Comparison of ENCODE assay signal across 17 cellular contexts in genomic region chr14:67446371-67447032, GRCh38. TPM values are rescaled to one million over a fixed set of nuclear protein-coding genes. Genes with fewer than 3 reads are reported as not detected.
DNase-seq lines count a peak whose midpoint lies in the region; ATAC-seq, FAIRE-seq and TF ChIP-seq lines count a peak whose summit lies in the region.
"Had no signal": no experiment of that assay in that cellular context is flagged by ENCODE, and none has a peak within 500 bp of the region (broad histone marks: within the 10 kb centered on the region; RNA-seq: fewer than 3 reads in every experiment).

No MANE protein-coding gene starts in this region.

- no peaks in the 10 kb centered on the region for H3K9me3 ChIP-seq in A673 (ENCODE audit: low read depth, low read length, poor library complexity, severe bottlenecking)
- no peaks in the 10 kb centered on the region for H3K9me3 ChIP-seq in body of pancreas
- no peaks in the 10 kb centered on the region for H3K9me3 ChIP-seq in mucosa of descending colon
- H3K9me3 ChIP-seq: neutrophil had no signal

- POLR2A ChIA-PET in A673 (lab: Charles Lee; ENCODE audit: low non-redundant PET): no interaction called here

- 48 to 55% methylated on average over 8 of the region's 8 CpGs for WGBS in body of pancreas, 2 donors

- no peak overlapping the region for H3K4me3 ChIP-seq in A673 (ENCODE audit: low read depth, low read length, poor library complexity, severe bottlenecking)
- no peak overlapping the region for H3K4me3 ChIP-seq in body of pancreas
- H3K4me3 ChIP-seq in mucosa of descending colon: no peak overlapping the region
- H3K4me3 ChIP-seq: tibial artery had no signal

- DNase-seq in A673 (ENCODE audit: low spot score) (peak; percentile 21), NCI-H1092 (lab: John Stamatoyannopoulos, UW) (peak; percentile 57), body of pancreas (peak in 2 of 4 donors; percentile 44 to 51), mucosa of descending colon (peak in 1 of 3 donors; percentile 23), activated gamma-delta T cell (lab: John Stamatoyannopoulos, UW) (no peak), SW 1271 (lab: John Stamatoyannopoulos, UW) (no peak), H54 (ENCODE audit: insufficient read length, low spot score) (no peak)
- DNase-seq in stimulated activated naive CD4-positive, alpha-beta T cell (lab: John Stamatoyannopoulos, UW): no peak
- DNase-seq: NCI-H1417 treated with DMSO at 0.1 percent for 48 hours; stimulated activated CD4-positive, alpha-beta T cell treated with anti-CD3 and anti-CD28 coated beads, Interleukin-15, amount 100 ng/mL, for 24 hours; tibial artery; WERI-Rb-1 had no signal

- TF ChIP-seq POLR2A in body of pancreas (IDR thresholded peaks at IDR 0.05): no peak
- no peak for TF ChIP-seq POLR2A in H54 (IDR thresholded peaks at IDR 0.05; ENCODE audit: low read depth, low read length)

- H3K36me3 ChIP-seq in A673 (ENCODE audit: insufficient read depth, low read length, poor library complexity, severe bottlenecking) (no peaks in the 10 kb centered on the region), body of pancreas (replicated peaks in 1 of 2; ENCODE audit: insufficient read depth in 1 of 2, low read depth in 2 of 2) (no peaks in the 10 kb centered on the region), mucosa of descending colon (ENCODE audit: low read depth) (no peaks in the 10 kb centered on the region)
- H3K36me3 ChIP-seq: neutrophil, tibial artery, WERI-Rb-1 had no signal

- H3K27ac ChIP-seq in A673 (ENCODE audit: low read depth, low read length, poor library complexity, severe bottlenecking): no peak overlapping the region
- H3K27ac ChIP-seq in body of pancreas: peak overlapping the region; percentile 4 to 59 (median 38)
- H3K27ac ChIP-seq: neutrophil, tibial artery, WERI-Rb-1 had no signal

- no TSS peak for BruUV-seq in A673 (replicated peaks; lab: Mats Ljungman, UMichigan)

- H3K27me3 ChIP-seq in A673 (replicated peaks; ENCODE audit: insufficient read depth, low read depth, low read length, poor library complexity) (no peaks in the 10 kb centered on the region), body of pancreas (no peaks in the 10 kb centered on the region)

- CTCF ChIA-PET in A673 (lab: Charles Lee): interaction anchor here (0.7 kb wide), 1 partner anchor 78 kb away, joined by 3 read pairs; no protein-coding TSS in a partner anchor

- TF ChIP-seq CTCF in A673 (conservative IDR thresholded peaks at IDR 0.05; ENCODE audit: low read depth, low read length): no peak
- TF ChIP-seq CTCF in body of pancreas (IDR thresholded peaks at IDR 0.05): no peak
- TF ChIP-seq CTCF in mucosa of descending colon (IDR thresholded peaks at IDR 0.05): no peak

- peak; percentile 25 for ATAC-seq in body of pancreas
- peak; percentile 65 for ATAC-seq in mucosa of descending colon
- ATAC-seq: activated naive CD4-positive, alpha-beta T cell treated with anti-CD3 and anti-CD28 coated beads, Interleukin-2, amount 50 U/mL, for 72 hours; left lobe of liver; SK-N-SH treated with all-trans-retinoic acid at 6 μM for 48 hours had no signal

- intact Hi-C loops in A673 (cut with micrococcal nuclease; ENCODE audit: unreplicated experiment): no loop called here
- intact Hi-C loops in body of pancreas (cut with DNase I): no loop called here
- intact Hi-C loops in mucosa of descending colon (cut with DNase I, micrococcal nuclease): no loop called here

- H3K4me1 ChIP-seq in A673 (ENCODE audit: insufficient read depth, low read length, poor library complexity, severe bottlenecking) (no peaks in the 10 kb centered on the region), body of pancreas (peaks cover 31% of the 10 kb centered on the region), mucosa of descending colon (ENCODE audit: low read depth) (peaks cover 9% of the 10 kb centered on the region)

- no peak for FAIRE-seq in H54 (lab: Jason Lieb, UNC)
- FAIRE-seq: D721Med had no signal

RNA-seq across cellular contexts. Expression of gene PLEK2, which starts 34.5 kb away (rescaled TPM):
- total RNA-seq in A673 (2021) (3.7 and 6.8 TPM in 2 replicates), body of pancreas (1 to 10 TPM; 7.5 to 9.2 TPM), mucosa of descending colon (10 to 100 TPM; 15.0 to 41.7 (median 30.8) TPM)

RNA-seq across cellular contexts. Expression of gene TMEM229B, which starts 42.0 kb away (rescaled TPM):
- 0.28 TPM in 1 of 2 replicates, not detected in the other for total RNA-seq in A673 (2021)
- 1 to 10 TPM; 2.0 to 4.4 TPM for total RNA-seq in body of pancreas
- total RNA-seq in mucosa of descending colon: 10 to 100 TPM in 2 of 3 donors, 1 to 10 TPM in 1; 4.8 to 12.6 (median 10.8) TPM

Comparison
In these comparisons a context has a peak if more than half of its experiments do, and no peak if none do; other contexts are left out.
1. DNase-seq: peak in A673 (single experiment) and NCI-H1092 (single experiment); none in activated gamma-delta T cell (single experiment), stimulated activated naive CD4-positive, alpha-beta T cell (0 of 6), SW 1271 (0 of 2) and H54 (single experiment).